ENCODE assay signal across 8 cellular contexts in the genomic region with DNA sequence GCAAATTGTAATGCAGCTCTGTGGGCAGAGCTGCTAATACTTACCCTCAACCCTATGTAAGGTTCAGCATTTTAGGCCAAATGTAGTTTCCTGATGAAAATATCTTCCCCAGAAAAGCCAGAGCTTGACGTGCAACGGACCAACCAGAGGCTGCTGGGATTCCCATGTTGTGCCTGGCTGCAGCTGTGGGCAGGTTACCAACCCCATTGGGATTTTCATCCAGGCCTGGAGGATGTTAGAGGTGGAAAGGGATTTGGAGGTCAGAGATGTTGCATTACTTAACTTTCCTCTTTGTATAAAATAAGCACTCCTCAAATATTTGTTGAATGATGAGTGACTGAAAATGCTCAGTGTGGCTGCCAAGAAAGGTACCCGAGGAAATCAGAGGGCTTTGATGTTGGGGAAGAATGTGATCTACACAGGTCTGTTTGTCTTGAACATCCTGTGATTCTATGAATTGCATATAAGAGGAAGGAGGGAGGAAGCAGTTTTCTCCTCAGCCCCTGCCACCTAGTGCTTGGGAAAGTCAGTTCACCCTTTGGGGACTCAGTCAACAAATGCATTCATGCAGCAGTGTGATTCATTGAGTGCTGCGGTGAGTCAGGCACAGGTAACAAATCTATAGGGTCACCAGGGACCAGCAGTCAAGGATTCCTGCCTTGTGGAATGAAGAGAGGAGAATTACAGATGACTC.
DNase-seq lines count a peak whose midpoint lies in the region; ATAC-seq, FAIRE-seq and TF ChIP-seq lines count a peak whose summit lies in the region.

No MANE protein-coding gene starts in this region.

- POLR2A ChIA-PET in WTC11 (lab: Charles Lee) = interaction anchor here (1.0 kb wide), 1 partner anchor 113 kb away, joined by 5 read pairs; no protein-coding TSS in a partner anchor

- no peak overlapping the region for H3K4me3 ChIP-seq in heart right ventricle

- no peak for DNase-seq in D721Med (ENCODE audit: insufficient read length, low spot score)
- peak; percentile 28 for DNase-seq in HPDE6-E6E7 (ENCODE audit: extremely low spot score)
- peak; percentile 26 for DNase-seq in WTC11 (ENCODE audit: low spot score)
- peak; percentile 51 for DNase-seq in kidney glomerular epithelial cell (lab: John Stamatoyannopoulos, UW)
- no peak for DNase-seq in heart right ventricle
- DNase-seq in activated effector memory CD4-positive, alpha-beta T cell treated with anti-CD3 and anti-CD28 coated beads, Interleukin-2, amount 50 U/mL, for 16 hours = no peak

- H3K4me1 ChIP-seq in heart right ventricle = no peaks in the 10 kb centered on the region

- 59 to 61% methylated on average over 4 of the region's 4 CpGs for WGBS in heart right ventricle, 2 donors

- H3K36me3 Mint-ChIP-seq in WTC11 = no peaks in the 10 kb centered on the region

- no peaks in the 10 kb centered on the region for H3K9me3 ChIP-seq in heart right ventricle

- no peaks in the 10 kb centered on the region; the same call in 1 of the 2 replicates for H3K27me3 Mint-ChIP-seq in WTC11 (ENCODE audit: low read depth)

- TF ChIP-seq CTCF in D721Med (IDR thresholded peaks at IDR 0.05; ENCODE audit: insufficient read depth, missing control alignments) (peak; percentile 14), WTC11 (IDR thresholded peaks at IDR 0.05) (no peak), heart right ventricle (IDR thresholded peaks at IDR 0.05) (peak in 2 of 9 donors; percentile 5 to 10)

- peak; percentile 93 for ATAC-seq in WTC11
- no peak for ATAC-seq in GM18519 (IDR thresholded peaks at IDR 0.05; ENCODE audit: low FRiP score, unreplicated experiment)
- no peak for ATAC-seq in heart right ventricle
- no peak for ATAC-seq in GM18909 (IDR thresholded peaks at IDR 0.05; ENCODE audit: poor library complexity, unreplicated experiment)

- H3K4me3 Mint-ChIP-seq in WTC11 = no peak overlapping the region

- H3K36me3 ChIP-seq in heart right ventricle = no peaks in the 10 kb centered on the region

- H3K27ac Mint-ChIP-seq in WTC11 = no peak overlapping the region

- H3K9me3 Mint-ChIP-seq in WTC11 = peaks cover 11% of the 10 kb centered on the region; the same call in 1 of the 2 replicates

- H3K4me1 Mint-ChIP-seq in WTC11 = peaks cover 7% of the 10 kb centered on the region

- no peaks in the 10 kb centered on the region for H3K27me3 ChIP-seq in heart right ventricle

- intact Hi-C loops in heart right ventricle (cut with DNase I) = no loop called here

- no peak for FAIRE-seq in D721Med (lab: Jason Lieb, UNC)

- no peak overlapping the region for H3K27ac ChIP-seq in heart right ventricle

- CTCF ChIA-PET in WTC11 (lab: Charles Lee) = interaction anchor here (0.8 kb wide), 1 partner anchor 474 kb away, joined by 3 read pairs; no protein-coding TSS in a partner anchor

TF ChIP-seq in WTC11, 78 proteins besides CTCF, POLR2A, EP300 and RAD21:
- TF ChIP-seq SOX15 (CRISPR knock-in tag; IDR thresholded peaks at IDR 0.05) (no peak), CREB1 (CRISPR knock-in tag; IDR thresholded peaks at IDR 0.05) (no peak), ZNF263 (CRISPR knock-in tag; IDR thresholded peaks at IDR 0.05; ENCODE audit: low read depth) (no peak), ZSCAN18 (CRISPR knock-in tag; IDR thresholded peaks at IDR 0.05) (no peak)
- TF ChIP-seq, protein P1, sequence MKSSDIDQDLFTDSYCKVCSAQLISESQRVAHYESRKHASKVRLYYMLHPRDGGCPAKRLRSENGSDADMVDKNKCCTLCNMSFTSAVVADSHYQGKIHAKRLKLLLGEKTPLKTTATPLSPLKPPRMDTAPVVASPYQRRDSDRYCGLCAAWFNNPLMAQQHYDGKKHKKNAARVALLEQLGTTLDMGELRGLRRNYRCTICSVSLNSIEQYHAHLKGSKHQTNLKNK (CRISPR knock-in tag; IDR thresholded peaks at IDR 0.05) = no peak

Comparison
In these comparisons a context has a peak if more than half of its experiments do, and no peak if none do; other contexts are left out.
1. DNase-seq: peak in HPDE6-E6E7 (single experiment), WTC11 (single experiment) and kidney glomerular epithelial cell (single experiment); none in D721Med (single experiment), heart right ventricle (0 of 2) and activated effector memory CD4-positive, alpha-beta T cell treated with anti-CD3 and anti-CD28 coated beads, Interleukin-2, amount 50 U/mL, for 16 hours (single experiment).